ENCODE assay signal across 33 cellular contexts in genomic region chr12:47748899-47749298, GRCh38. TPM values are rescaled to one million over a fixed set of nuclear protein-coding genes. Genes with fewer than 3 reads are reported as not detected.
"Had no signal": no experiment of that assay in that cellular context is flagged by ENCODE, and none has a peak within 500 bp of the region (broad histone marks: within the 10 kb centered on the region; RNA-seq: fewer than 3 reads in every experiment).

No MANE protein-coding gene starts in this region.

- H3K36me3 ChIP-seq: colonic mucosa, neural progenitor cell, ovary, sigmoid colon had no signal

- H3K9me3 ChIP-seq: colonic mucosa, esophagus squamous epithelium, heart right ventricle, left lung, ovary, psoas muscle, sigmoid colon, stomach, thyroid gland, vagina had no signal

- H3K9ac ChIP-seq: neural progenitor cell had no signal

- H2AFZ ChIP-seq: neural progenitor cell had no signal

- H3K9me3 Mint-ChIP-seq: dendritic cell treated with granulocyte-macrophage colony-stimulating factor and Interleukin-4, amounts not matched to agents 40 ng/mL and 50 ng/mL, for 4 days; endodermal cell; nephron; neural progenitor cell had no signal

- H3K4me3 ChIP-seq: colonic mucosa, esophagus squamous epithelium, heart right ventricle, left lung, neural progenitor cell, ovary, psoas muscle, sigmoid colon, stomach, thyroid gland, vagina had no signal

- ATAC-seq: heart right ventricle; left cardiac atrium; left lung; naive thymus-derived CD4-positive, alpha-beta T cell; psoas muscle; right cardiac atrium had no signal

- DNase-seq: colonic mucosa; effector CD8-positive, alpha-beta T cell; endodermal cell; esophagus squamous epithelium; foreskin melanocyte; glutamatergic neuron; heart right ventricle; hippocampal formation; left cardiac atrium; left lung; mesendoderm; midbrain; naive thymus-derived CD4-positive, alpha-beta T cell; nucleus accumbens; ovary; psoas muscle; right cardiac atrium; sigmoid colon; stimulated activated CD4-positive, alpha-beta T cell treated with anti-CD3 and anti-CD28 coated beads, Interleukin-4, amount 100 ng/mL, for 4 hours; stimulated activated naive CD4-positive, alpha-beta T cell treated with Interleukin-2 at 50 U/mL for 16 hours; stomach; thyroid gland; trophoblast cell had no signal

- H3K27ac ChIP-seq: colonic mucosa, esophagus squamous epithelium, heart right ventricle, left lung, neural progenitor cell, ovary, psoas muscle, sigmoid colon, stomach, vagina had no signal

- H3K27ac Mint-ChIP-seq: dendritic cell treated with granulocyte-macrophage colony-stimulating factor and Interleukin-4, amounts not matched to agents 40 ng/mL and 50 ng/mL, for 4 days; endodermal cell; nephron; neural progenitor cell had no signal

- H3K36me3 Mint-ChIP-seq: naive thymus-derived CD4-positive, alpha-beta T cell; neural progenitor cell had no signal

- H3K27me3 ChIP-seq: colonic mucosa, esophagus squamous epithelium, heart right ventricle, left lung, neural progenitor cell, ovary, sigmoid colon, stomach, thyroid gland, vagina had no signal

- H3K4me2 ChIP-seq: neural progenitor cell had no signal

- H3K4me3 Mint-ChIP-seq: dendritic cell treated with granulocyte-macrophage colony-stimulating factor and Interleukin-4, amounts not matched to agents 40 ng/mL and 50 ng/mL, for 4 days; endodermal cell; naive thymus-derived CD4-positive, alpha-beta T cell; nephron; neural progenitor cell had no signal

RNA-seq across cellular contexts. Expression of gene ENDOU, which starts 23.6 kb away (rescaled TPM):
- total RNA-seq: colonic mucosa; endodermal cell; endothelial cell of umbilical vein; epithelial cell of proximal tubule; kidney epithelial cell; left lung; lung microvascular endothelial cell; mucosa of gallbladder; naive thymus-derived CD4-positive, alpha-beta T cell; temporal lobe had no signal
- polyA plus RNA-seq: endothelial cell of umbilical vein; naive thymus-derived CD4-positive, alpha-beta T cell had no signal
